ENCODE assay signal across 19 cellular contexts in the genomic region with DNA sequence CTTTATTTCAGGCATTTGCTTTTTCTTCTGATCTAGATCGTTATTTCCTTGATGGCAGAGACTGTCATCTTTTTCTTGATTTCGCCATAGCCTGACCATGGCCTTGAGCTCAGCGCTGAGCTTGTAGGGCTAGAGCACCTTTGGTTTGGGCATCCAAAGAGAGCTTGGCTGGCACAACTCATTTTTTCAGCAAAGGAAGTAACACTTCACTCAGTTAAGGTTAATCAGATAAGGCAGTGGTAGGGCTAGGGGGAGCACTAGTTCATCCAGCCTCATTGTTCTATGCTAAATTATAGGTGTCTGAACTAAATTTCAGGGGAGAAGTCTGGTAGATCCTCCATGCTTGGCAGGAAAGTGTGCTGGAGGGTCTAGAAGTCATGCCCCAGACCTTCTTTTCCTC.
A peak's percentile ranks its signal among the peaks of the same experiment; 100 is the strongest.
DNase-seq lines count a peak whose midpoint lies in the region; ATAC-seq and TF ChIP-seq lines count a peak whose summit lies in the region.
"Had no signal": no experiment of that assay in that cellular context is flagged by ENCODE, and none has a peak within 500 bp of the region (broad histone marks: within the 10 kb centered on the region; RNA-seq: fewer than 3 reads in every experiment).

No MANE protein-coding gene starts in this region.

- TF ChIP-seq CTCF in DOHH2 (IDR thresholded peaks at IDR 0.05; ENCODE audit: low read depth, low read length, poor library complexity, severe bottlenecking) (peak; percentile 18), sigmoid colon (IDR thresholded peaks at IDR 0.05) (no peak), tibial nerve (IDR thresholded peaks at IDR 0.05) (no peak), GM20000 (IDR thresholded peaks at IDR 0.05; ENCODE audit: extremely low read depth, missing control alignments) (no peak)

- H3K27me3 ChIP-seq in DOHH2 (ENCODE audit: control insufficient read depth, low read length) (no peaks in the 10 kb centered on the region), sigmoid colon (no peaks in the 10 kb centered on the region), tibial nerve (no peaks in the 10 kb centered on the region)
- H3K27me3 ChIP-seq: neutrophil had no signal

- H3F3A ChIP-seq in DOHH2 (ENCODE audit: control insufficient read depth, insufficient read depth): no peaks in the 10 kb centered on the region

- WGBS in sigmoid colon, 2 donors: 76 to 92% methylated on average over 3 of the region's 3 CpGs
- WGBS in tibial nerve, 2 donors: 94 to 99% methylated on average over 3 of the region's 3 CpGs

- no peak overlapping the region for H3K27ac ChIP-seq in DOHH2 (ENCODE audit: low read depth, low read length)
- H3K27ac ChIP-seq in sigmoid colon: peak overlapping the region; percentile 87 to 90 (median 88)
- peak overlapping the region in 1 of 4 donors; percentile 82 for H3K27ac ChIP-seq in tibial nerve
- H3K27ac ChIP-seq: neutrophil had no signal

- H3K9me3 ChIP-seq in DOHH2 (ENCODE audit: control insufficient read depth, insufficient read depth, low read length) (no peaks in the 10 kb centered on the region), sigmoid colon (no peaks in the 10 kb centered on the region), tibial nerve (no peaks in the 10 kb centered on the region)
- H3K9me3 ChIP-seq: Caco-2, neutrophil had no signal

- peak overlapping the region in 1 of 2 donors; percentile 66 for H3K27ac Mint-ChIP-seq in effector memory CD8-positive, alpha-beta T cell
- H3K27ac Mint-ChIP-seq: activated CD4-positive, alpha-beta memory T cell treated with anti-CD3 and anti-CD28 coated beads for 36 hours; activated T-cell treated with anti-CD3 and anti-CD28 coated beads, Interleukin-2, amount 50 U/mL, for 72 hours; GM23338 had no signal

- H3K4me1 ChIP-seq in DOHH2 (ENCODE audit: control insufficient read depth, low read length) (no peaks in the 10 kb centered on the region), sigmoid colon (peaks cover 3 to 71% (median 70%) of the 10 kb centered on the region in 4 donors), tibial nerve (peaks cover 0 to 55% (median 9%) of the 10 kb centered on the region in 4 donors)

- H3K9me3 Mint-ChIP-seq in effector memory CD8-positive, alpha-beta T cell: peaks cover 0 to 3% of the 10 kb centered on the region in 2 donors
- H3K9me3 Mint-ChIP-seq: activated T-cell treated with anti-CD3 and anti-CD28 coated beads, Interleukin-2, amount 50 U/mL, for 72 hours had no signal

- TF ChIP-seq EP300 in sigmoid colon (IDR thresholded peaks at IDR 0.05) (no peak), tibial nerve (IDR thresholded peaks at IDR 0.05) (no peak)

- H3K9me2 ChIP-seq in DOHH2 (replicated peaks; ENCODE audit: control insufficient read depth, low read length): no peaks in the 10 kb centered on the region

- H3K36me3 Mint-ChIP-seq in effector memory CD8-positive, alpha-beta T cell (ENCODE audit: insufficient read depth): peaks cover 3% of the 10 kb centered on the region
- H3K36me3 Mint-ChIP-seq: activated CD4-positive, alpha-beta memory T cell treated with anti-CD3 and anti-CD28 coated beads for 36 hours had no signal

- TF ChIP-seq POLR2A in sigmoid colon (IDR thresholded peaks at IDR 0.05): no peak
- no peak for TF ChIP-seq POLR2A in tibial nerve (IDR thresholded peaks at IDR 0.05)

- peaks cover 4% of the 10 kb centered on the region for H3K36me3 ChIP-seq in DOHH2 (ENCODE audit: control insufficient read depth, low read length)
- H3K36me3 ChIP-seq in sigmoid colon: no peaks in the 10 kb centered on the region
- H3K36me3 ChIP-seq in tibial nerve: no peaks in the 10 kb centered on the region
- H3K36me3 ChIP-seq: neutrophil had no signal

- peak; percentile 92 for ATAC-seq in effector memory CD8-positive, alpha-beta T cell (replicated peaks)
- ATAC-seq: activated T-cell treated with anti-CD3 and anti-CD28 coated beads, Interleukin-2, amount 50 U/mL, for 72 hours; GM23338; right cardiac atrium had no signal

- H3K79me2 ChIP-seq in DOHH2 (ENCODE audit: control insufficient read depth, low read length): no peaks in the 10 kb centered on the region

- DNase-seq in NCI-H69 (lab: John Stamatoyannopoulos, UW) (peak; percentile 73), sigmoid colon (no peak), tibial nerve (ENCODE audit: low spot score in 2 of 2) (no peak), GM20000 (ENCODE audit: low spot score) (no peak), NCI-H2171 (lab: John Stamatoyannopoulos, UW) (no peak)
- DNase-seq in effector memory CD8-positive, alpha-beta T cell: peak; percentile 2 to 19 (median 10)
- DNase-seq in stimulated activated CD4-positive, alpha-beta T cell treated with anti-CD3 and anti-CD28 coated beads, Interleukin-12 subunit alpha, Interleukin-12 subunit beta, amount 100 ng/mL, for 4 hours: no peak
- DNase-seq: activated CD4-positive, alpha-beta memory T cell treated with anti-CD3 and anti-CD28 coated beads for 36 hours; activated T-cell treated with anti-CD3 and anti-CD28 coated beads, Interleukin-2, amount 50 U/mL, for 72 hours; Caco-2; effector CD4-positive, alpha-beta T cell; NCI-H2107; NCI-H526 treated with DMSO at 0.1 percent for 48 hours; right cardiac atrium; RPMI8226; stimulated activated CD4-positive, alpha-beta T cell treated with anti-CD3 and anti-CD28 coated beads, Interleukin-1b, Interleukin-23, amount 100 ng/mL, for 48 hours had no signal

- intact Hi-C loops in sigmoid colon (cut with DNase I): loop anchor here (10.0 kb wide), 2 partner anchors 311 to 409 kb away; no protein-coding TSS in a partner anchor

- H3K27me3 Mint-ChIP-seq in effector memory CD8-positive, alpha-beta T cell: no peaks in the 10 kb centered on the region

- no peaks in the 10 kb centered on the region for H4K20me1 ChIP-seq in DOHH2 (ENCODE audit: control insufficient read depth, insufficient read depth, low read depth, low read length)

- H3K4me3 Mint-ChIP-seq in effector memory CD8-positive, alpha-beta T cell: peak overlapping the region in 1 of 2 donors; percentile 23
- H3K4me3 Mint-ChIP-seq: activated CD4-positive, alpha-beta memory T cell treated with anti-CD3 and anti-CD28 coated beads for 36 hours; activated T-cell treated with anti-CD3 and anti-CD28 coated beads, Interleukin-2, amount 50 U/mL, for 72 hours; GM23338 had no signal

- H3K4me2 ChIP-seq in DOHH2 (ENCODE audit: low read length): no peak overlapping the region
- H3K4me2 ChIP-seq: GM23338 had no signal

- H3K4me1 Mint-ChIP-seq in effector memory CD8-positive, alpha-beta T cell (ENCODE audit: low read depth in 2 of 2): peaks cover 10 to 22% of the 10 kb centered on the region in 2 donors

- H3K4me3 ChIP-seq in DOHH2 (ENCODE audit: low read length): no peak overlapping the region
- H3K4me3 ChIP-seq in sigmoid colon: no peak overlapping the region
- H3K4me3 ChIP-seq in tibial nerve: no peak overlapping the region
- H3K4me3 ChIP-seq: GM23338 had no signal

Comparison
In these comparisons a context has a peak if more than half of its experiments do, and no peak if none do; other contexts are left out.
1. DNase-seq: peak in NCI-H69 (single experiment) and effector memory CD8-positive, alpha-beta T cell (3 of 3); none in sigmoid colon (single experiment), tibial nerve (0 of 2), GM20000 (single experiment), NCI-H2171 (single experiment) and stimulated activated CD4-positive, alpha-beta T cell treated with anti-CD3 and anti-CD28 coated beads, Interleukin-12 subunit alpha, Interleukin-12 subunit beta, amount 100 ng/mL, for 4 hours (single experiment).